Comparison of ENCODE assay signal across 8 cellular contexts in genomic region chr14:74038015-74038859, GRCh38. TPM values are rescaled to one million over a fixed set of nuclear protein-coding genes. Genes with fewer than 3 reads are reported as not detected.
DNase-seq lines count a peak whose midpoint lies in the region; ATAC-seq lines count a peak whose summit lies in the region.

No MANE protein-coding gene starts in this region.

- H3K9ac ChIP-seq in NT2/D1 (ENCODE audit: insufficient read length, low read depth) (no peak overlapping the region), mesenchymal stem cell (ENCODE audit: low read length) (no peak overlapping the region)

- no peak overlapping the region for H3K4ac ChIP-seq in mesenchymal stem cell (ENCODE audit: low read depth in 1 of 2, low read length in 2 of 2)

- no peak overlapping the region for H2BK12ac ChIP-seq in mesenchymal stem cell (ENCODE audit: low read length in 2 of 2)

- H2AFZ ChIP-seq in mesenchymal stem cell (ENCODE audit: low read depth, low read length): no peak overlapping the region

- no peaks in the 10 kb centered on the region for H3K36me3 Mint-ChIP-seq in stimulated activated memory B cell treated with anti-CD40 and anti-IgM and Interleukin-4, amounts not matched to agents 10 μg/mL and 1 μg/mL and 100 μg/mL, for 72 hours

- H3K9me3 ChIP-seq in NT2/D1 (ENCODE audit: insufficient read depth, low read length) (no peaks in the 10 kb centered on the region), mesenchymal stem cell (ENCODE audit: control insufficient read depth, low read length) (no peaks in the 10 kb centered on the region)

- no peaks in the 10 kb centered on the region for H3K27me3 Mint-ChIP-seq in stimulated activated memory B cell treated with anti-CD40 and anti-IgM and Interleukin-4, amounts not matched to agents 10 μg/mL and 1 μg/mL and 100 μg/mL, for 72 hours

- H3K9me3 Mint-ChIP-seq in stimulated activated memory B cell treated with anti-CD40 and anti-IgM and Interleukin-4, amounts not matched to agents 10 μg/mL and 1 μg/mL and 100 μg/mL, for 72 hours: no peaks in the 10 kb centered on the region

- no peaks in the 10 kb centered on the region for H3K4me1 Mint-ChIP-seq in stimulated activated memory B cell treated with anti-CD40 and anti-IgM and Interleukin-4, amounts not matched to agents 10 μg/mL and 1 μg/mL and 100 μg/mL, for 72 hours

- H3K79me1 ChIP-seq in mesenchymal stem cell (replicated peaks; ENCODE audit: low read length, poor library complexity, severe bottlenecking): no peaks in the 10 kb centered on the region

- H4K8ac ChIP-seq in mesenchymal stem cell (ENCODE audit: low read length): no peak overlapping the region

- no peak overlapping the region for H4K91ac ChIP-seq in mesenchymal stem cell (ENCODE audit: low read length)

- H3K36me3 ChIP-seq in NT2/D1 (ENCODE audit: insufficient read depth, insufficient read length, low read length) (no peaks in the 10 kb centered on the region), mesenchymal stem cell (ENCODE audit: control insufficient read depth in 1 of 2, insufficient read depth in 2 of 2, low read depth in 1 of 2, low read length in 2 of 2) (peaks cover 0 to 29% of the 10 kb centered on the region in 2 experiments)

- H3K27ac Mint-ChIP-seq in stimulated activated memory B cell treated with anti-CD40 and anti-IgM and Interleukin-4, amounts not matched to agents 10 μg/mL and 1 μg/mL and 100 μg/mL, for 72 hours: no peak overlapping the region

- H2BK5ac ChIP-seq in mesenchymal stem cell (ENCODE audit: low read depth, low read length, poor library complexity, severe bottlenecking): no peak overlapping the region

- H3K18ac ChIP-seq in mesenchymal stem cell (ENCODE audit: low read depth in 1 of 2, low read length in 2 of 2): no peak overlapping the region

- H3K4me1 ChIP-seq in NT2/D1 (ENCODE audit: insufficient read depth, insufficient read length) (no peaks in the 10 kb centered on the region), mesenchymal stem cell (ENCODE audit: control insufficient read depth, insufficient read depth, low read depth, low read length) (peaks cover 1% of the 10 kb centered on the region)

- no peak overlapping the region for H3K27ac ChIP-seq in mesenchymal stem cell (ENCODE audit: low read length, poor library complexity, severe bottlenecking)

- H3K14ac ChIP-seq in mesenchymal stem cell (ENCODE audit: low read length in 2 of 2): no peak overlapping the region

- H3K27me3 ChIP-seq in NT2/D1 (ENCODE audit: insufficient read depth, insufficient read length): no peaks in the 10 kb centered on the region
- no peaks in the 10 kb centered on the region for H3K27me3 ChIP-seq in mesenchymal stem cell (ENCODE audit: control insufficient read depth in 1 of 2, insufficient read depth in 1 of 2, low read length in 2 of 2)

- DNase-seq in DMS53 (lab: John Stamatoyannopoulos, UW): peak; percentile 69
- DNase-seq in HuH-7 (ENCODE audit: low spot score): peak; percentile 50
- DNase-seq in NT2/D1 (ENCODE audit: low read depth, low spot score): peak; percentile 8
- peak; percentile 34 for DNase-seq in cerebellum (ENCODE audit: low spot score)
- peak; percentile 69 for DNase-seq in mesenchymal stem cell

- no peak overlapping the region for H3K4me3 Mint-ChIP-seq in stimulated activated memory B cell treated with anti-CD40 and anti-IgM and Interleukin-4, amounts not matched to agents 10 μg/mL and 1 μg/mL and 100 μg/mL, for 72 hours

- no peak overlapping the region for H2AK5ac ChIP-seq in mesenchymal stem cell (ENCODE audit: low read length, severe bottlenecking)

- WGBS in mesenchymal stem cell: 17% methylated on average over 1 of the region's 3 CpGs

- H3K4me2 ChIP-seq in mesenchymal stem cell (ENCODE audit: low read length, poor library complexity, severe bottlenecking): no peak overlapping the region

- no peak overlapping the region for H2BK120ac ChIP-seq in mesenchymal stem cell (ENCODE audit: low read depth, low read length)

- no peak overlapping the region for H3K23ac ChIP-seq in mesenchymal stem cell (ENCODE audit: low read length in 2 of 2)

- no peak for ATAC-seq in HG02938 (IDR thresholded peaks at IDR 0.05; ENCODE audit: unreplicated experiment)
- no peak for ATAC-seq in stimulated activated memory B cell treated with anti-CD40 and anti-IgM and Interleukin-4, amounts not matched to agents 10 μg/mL and 1 μg/mL and 100 μg/mL, for 72 hours
- no peak for ATAC-seq in HG03342 (IDR thresholded peaks at IDR 0.05; ENCODE audit: unreplicated experiment)

- no peak overlapping the region for H3K4me3 ChIP-seq in NT2/D1 (ENCODE audit: insufficient read length, low read depth)
- no peak overlapping the region for H3K4me3 ChIP-seq in mesenchymal stem cell (ENCODE audit: insufficient read depth in 1 of 2, low read depth in 1 of 2, low read length in 2 of 2)

- H2BK15ac ChIP-seq in mesenchymal stem cell (ENCODE audit: low read depth, poor library complexity, severe bottlenecking): no peak overlapping the region

RNA-seq across cellular contexts. Expression of gene BBOF1, which starts 19.1 kb away (rescaled TPM):
- total RNA-seq in cerebellum: 15.2 TPM
- polyA plus RNA-seq in mesenchymal stem cell (2013, experiment 1 of 2): 8.0 TPM
- 8.1 TPM for polyA plus RNA-seq in mesenchymal stem cell (2013, experiment 2 of 2)

RNA-seq across cellular contexts. Expression of gene ENTPD5, which starts 19.1 kb away (rescaled TPM):
- total RNA-seq in cerebellum: 8.9 TPM
- 11.2 TPM for polyA plus RNA-seq in mesenchymal stem cell (2013, experiment 1 of 2)
- 11.1 TPM for polyA plus RNA-seq in mesenchymal stem cell (2013, experiment 2 of 2)

RNA-seq across cellular contexts. Expression of gene ALDH6A1, which starts 46.0 kb away (rescaled TPM):
- total RNA-seq in cerebellum: 50.2 TPM
- 3.7 TPM for polyA plus RNA-seq in mesenchymal stem cell (2013, experiment 1 of 2)
- polyA plus RNA-seq in mesenchymal stem cell (2013, experiment 2 of 2): 3.5 TPM

RNA-seq across cellular contexts. Expression of gene LIN52, which starts 46.5 kb away (rescaled TPM):
- 17.0 TPM for total RNA-seq in cerebellum
- polyA plus RNA-seq in mesenchymal stem cell (2013, experiment 1 of 2): 8.1 TPM
- polyA plus RNA-seq in mesenchymal stem cell (2013, experiment 2 of 2): 8.5 TPM

Comparison
In these comparisons a context has a peak if more than half of its experiments do, and no peak if none do; other contexts are left out.
1. DNase-seq: peak in every context shown above with its lines; median percentile 69 in DMS53; 69 in mesenchymal stem cell; 50 in HuH-7; 34 in cerebellum; 8 in NT2/D1.